Comparison of ENCODE assay signal across 8 cellular contexts in the genomic region with DNA sequence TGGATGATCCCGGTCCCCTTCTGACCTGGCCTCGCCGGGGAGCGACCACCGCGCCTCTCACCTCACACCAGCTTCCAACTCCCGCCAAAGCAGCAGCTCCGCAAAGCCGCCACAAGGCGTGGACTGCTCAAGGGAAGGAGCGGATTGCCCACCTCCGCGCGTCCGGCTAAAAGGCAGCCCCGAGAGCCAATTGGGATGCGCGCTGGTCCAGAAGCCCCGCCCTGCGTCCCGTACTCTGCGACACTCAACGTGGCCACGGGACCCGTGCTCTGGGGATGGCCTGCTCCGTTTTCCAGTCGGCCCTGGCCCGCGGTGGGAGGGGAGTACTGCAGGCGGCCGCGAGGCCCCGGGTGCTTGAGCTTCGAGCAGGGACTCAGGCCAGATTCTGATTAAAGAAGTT. TPM values are rescaled to one million over a fixed set of nuclear protein-coding genes. Genes with fewer than 3 reads are reported as not detected.
DNase-seq lines count a peak whose midpoint lies in the region; ATAC-seq, FAIRE-seq and TF ChIP-seq lines count a peak whose summit lies in the region.
"Not testable (repeated sequence)": the region's sequence is repeated elsewhere in the genome, so short reads cannot be mapped to it uniquely, and the experiment has no call there.
"Had no signal": no experiment of that assay in that cellular context is flagged by ENCODE, and none has a peak within 500 bp of the region (broad histone marks: within the 10 kb centered on the region; RNA-seq: fewer than 3 reads in every experiment).

Gene GPAT2, minus strand, starts transcription at position 125 of the 400 bp plus-strand sequence. CDS start 2,557 bp downstream, outside the sequence.

- H3K27ac Mint-ChIP-seq in activated B cell treated with CpG ODN at 0.5 μM for 24 hours; activated T-helper 1 cell treated with anti-CD3 and anti-CD28 coated beads, Interleukin-12 subunit alpha, Interleukin-12 subunit beta, Interleukin-2, Interleukin-4 antibody, amounts not matched to agents 30 ng/mL and 10 ng/mL and 1 ng/mL, durations not matched to agents 14 hours and 24 hours and 36 hours; natural killer cell: not testable (repeated sequence)

- not testable (repeated sequence) for H3K79me2 ChIP-seq in HCT116 (ENCODE audit: insufficient read depth, low read length); endothelial cell of umbilical vein (ENCODE audit: control insufficient read depth, insufficient read depth, low read length)

- not testable (repeated sequence) for BruUV-seq in HCT116 (replicated peaks; lab: Mats Ljungman, UMichigan); endothelial cell of umbilical vein (replicated peaks; lab: Mats Ljungman, UMichigan)

- dilution Hi-C loops in endothelial cell of umbilical vein (cut with MboI; ENCODE audit: extremely low pct_ligation_motif_present, low sequenced_read_pairs) = not testable (repeated sequence)

- CTCF ChIA-PET in HCT116 (lab: Charles Lee); activated B cell treated with CpG ODN at 0.5 μM for 24 hours (lab: Charles Lee); endothelial cell of umbilical vein (lab: Charles Lee): not testable (repeated sequence)

- H3K9me2 ChIP-seq in HCT116 (ENCODE audit: insufficient read depth) = not testable (repeated sequence)

- not testable (repeated sequence) for H3K27me3 Mint-ChIP-seq in activated B cell treated with CpG ODN at 0.5 μM for 24 hours; activated T-helper 1 cell treated with anti-CD3 and anti-CD28 coated beads, Interleukin-12 subunit alpha, Interleukin-12 subunit beta, Interleukin-2, Interleukin-4 antibody, amounts not matched to agents 30 ng/mL and 10 ng/mL and 1 ng/mL, durations not matched to agents 14 hours and 24 hours and 36 hours (ENCODE audit: insufficient read depth); natural killer cell (ENCODE audit: low read depth in 2 of 2)

- H3K9me3 ChIP-seq in HCT116 (ENCODE audit: control insufficient read depth in 1 of 2, insufficient read depth in 1 of 2, low read depth in 1 of 2, low read length in 2 of 2); endothelial cell of umbilical vein (replicated peaks; ENCODE audit: control insufficient read depth, insufficient read depth, low read length); right cardiac atrium (ENCODE audit: control insufficient read depth, low read length); testis: not testable (repeated sequence)

- not testable (repeated sequence) for H3K27ac ChIP-seq in HCT116 (ENCODE audit: low read depth, low read length); endothelial cell of umbilical vein (ENCODE audit: insufficient read depth, low read depth, low read length); right cardiac atrium (ENCODE audit: low read length); testis

- not testable (repeated sequence) for H3K27me3 ChIP-seq in HCT116 (ENCODE audit: insufficient read depth, low read length); endothelial cell of umbilical vein (ENCODE audit: control insufficient read depth in 2 of 2, insufficient read depth in 2 of 2, low read length in 2 of 2); right cardiac atrium (ENCODE audit: control insufficient read depth, insufficient read depth); testis

- not testable (repeated sequence) for H3K4me3 Mint-ChIP-seq in activated B cell treated with CpG ODN at 0.5 μM for 24 hours; activated T-helper 1 cell treated with anti-CD3 and anti-CD28 coated beads, Interleukin-12 subunit alpha, Interleukin-12 subunit beta, Interleukin-2, Interleukin-4 antibody, amounts not matched to agents 30 ng/mL and 10 ng/mL and 1 ng/mL, durations not matched to agents 14 hours and 24 hours and 36 hours; natural killer cell

- peak; percentile 8 for FAIRE-seq in endothelial cell of umbilical vein (lab: Jason Lieb, UNC)

- not testable (repeated sequence) for H4K20me1 ChIP-seq in HCT116 (ENCODE audit: insufficient read depth); endothelial cell of umbilical vein (replicated peaks; ENCODE audit: control insufficient read depth, extremely low read depth, insufficient read depth, low read length)

- POLR2A ChIA-PET in HCT116 (lab: Charles Lee); activated B cell treated with CpG ODN at 0.5 μM for 24 hours (lab: Charles Lee); endothelial cell of umbilical vein (lab: Charles Lee): not testable (repeated sequence)

- TF ChIP-seq POLR2A in HCT116 (IDR thresholded peaks at IDR 0.05; ENCODE audit: borderline replicate concordance, extremely low read depth, insufficient read depth, insufficient read length); endothelial cell of umbilical vein (IDR thresholded peaks at IDR 0.05; ENCODE audit: low read depth, low read length); testis (IDR thresholded peaks at IDR 0.05): not testable (repeated sequence)

- TF ChIP-seq RAD21 in HCT116 (IDR thresholded peaks at IDR 0.05; ENCODE audit: low read depth) = not testable (repeated sequence)

- DNase-seq in HCT116 (ENCODE audit: low read depth, low spot score); activated B cell treated with CpG ODN at 0.5 μM for 24 hours; activated T-helper 1 cell treated with anti-CD3 and anti-CD28 coated beads, Interleukin-12 subunit alpha, Interleukin-12 subunit beta, Interleukin-2, Interleukin-4 antibody, amounts not matched to agents 30 ng/mL and 10 ng/mL and 1 ng/mL, durations not matched to agents 14 hours and 24 hours and 36 hours (ENCODE audit: low spot score); endothelial cell of umbilical vein (ENCODE audit: low read depth, low spot score); right cardiac atrium; natural killer cell; testis: not testable (repeated sequence)

- H3K4me1 ChIP-seq in HCT116 (ENCODE audit: control insufficient read depth in 1 of 2, insufficient read depth in 2 of 2, low read length in 2 of 2); endothelial cell of umbilical vein (ENCODE audit: control insufficient read depth, extremely low read depth, insufficient read depth, low read length); right cardiac atrium (ENCODE audit: control insufficient read depth, insufficient read depth, low read length); testis: not testable (repeated sequence)

- not testable (repeated sequence) for H3K4me1 Mint-ChIP-seq in activated B cell treated with CpG ODN at 0.5 μM for 24 hours; activated T-helper 1 cell treated with anti-CD3 and anti-CD28 coated beads, Interleukin-12 subunit alpha, Interleukin-12 subunit beta, Interleukin-2, Interleukin-4 antibody, amounts not matched to agents 30 ng/mL and 10 ng/mL and 1 ng/mL, durations not matched to agents 14 hours and 24 hours and 36 hours (ENCODE audit: low read depth); natural killer cell

- H2AFZ ChIP-seq in HCT116 (ENCODE audit: low read depth, low read length, poor library complexity, severe bottlenecking); endothelial cell of umbilical vein (ENCODE audit: low read depth, low read length): not testable (repeated sequence)

- H3K4me2 ChIP-seq in HCT116 (ENCODE audit: low read length); endothelial cell of umbilical vein (ENCODE audit: insufficient read depth, low read length): not testable (repeated sequence)

- RAD21 ChIA-PET in HCT116 (lab: Charles Lee; ENCODE audit: low non-redundant PET in 1 of 2, low total read pairs in 2 of 2, uncharacterized antibody in 2 of 2, unreplicated experiment in 2 of 2) = not testable (repeated sequence)

- intact Hi-C loops in HCT116 (cut with micrococcal nuclease); activated B cell treated with CpG ODN at 0.5 μM for 24 hours (cut with micrococcal nuclease); activated T-helper 1 cell treated with anti-CD3 and anti-CD28 coated beads, Interleukin-12 subunit alpha, Interleukin-12 subunit beta, Interleukin-2, Interleukin-4 antibody, amounts not matched to agents 30 ng/mL and 10 ng/mL and 1 ng/mL, durations not matched to agents 14 hours and 24 hours and 36 hours (cut with micrococcal nuclease); endothelial cell of umbilical vein (cut with micrococcal nuclease); right cardiac atrium (cut with DNase I); natural killer cell (cut with micrococcal nuclease); testis (cut with DNase I; ENCODE audit: low total_unique reads): not testable (repeated sequence)

- not testable (repeated sequence) for H3K9ac ChIP-seq in HCT116 (ENCODE audit: low read length); endothelial cell of umbilical vein (replicated peaks; ENCODE audit: extremely low read depth, insufficient read depth, low read length)

- ATAC-seq in HCT116 = peak; percentile 89
- peak; percentile 42 for ATAC-seq in activated B cell treated with CpG ODN at 0.5 μM for 24 hours (ENCODE audit: low read depth)
- peak; percentile 64 to 65 for ATAC-seq in right cardiac atrium
- peak in 2 of 3 donors; percentile 42 to 75 for ATAC-seq in natural killer cell

- H3K9me3 Mint-ChIP-seq in activated B cell treated with CpG ODN at 0.5 μM for 24 hours; activated T-helper 1 cell treated with anti-CD3 and anti-CD28 coated beads, Interleukin-12 subunit alpha, Interleukin-12 subunit beta, Interleukin-2, Interleukin-4 antibody, amounts not matched to agents 30 ng/mL and 10 ng/mL and 1 ng/mL, durations not matched to agents 14 hours and 24 hours and 36 hours; natural killer cell: not testable (repeated sequence)

- not testable (repeated sequence) for H3K4me3 ChIP-seq in HCT116 (replicated peaks in 1 of 2; ENCODE audit: low read depth in 1 of 2, low read length in 2 of 2); endothelial cell of umbilical vein (replicated peaks in 1 of 3; ENCODE audit: insufficient read depth in 1 of 3, low read depth in 1 of 3, low read length in 3 of 3); right cardiac atrium (ENCODE audit: low read length); testis

- no CpG with 5 or more reads among the region's 34 CpGs for WGBS in right cardiac atrium
- no CpG with 5 or more reads among the region's 34 CpGs for WGBS in testis, 2 donors

- not testable (repeated sequence) for H3K36me3 Mint-ChIP-seq in activated B cell treated with CpG ODN at 0.5 μM for 24 hours (ENCODE audit: low read depth); activated T-helper 1 cell treated with anti-CD3 and anti-CD28 coated beads, Interleukin-12 subunit alpha, Interleukin-12 subunit beta, Interleukin-2, Interleukin-4 antibody, amounts not matched to agents 30 ng/mL and 10 ng/mL and 1 ng/mL, durations not matched to agents 14 hours and 24 hours and 36 hours (ENCODE audit: low read depth); natural killer cell

- not testable (repeated sequence) for H3K36me3 ChIP-seq in HCT116 (ENCODE audit: control insufficient read depth in 1 of 2, insufficient read depth in 2 of 2, low read length in 2 of 2); endothelial cell of umbilical vein (ENCODE audit: control insufficient read depth in 2 of 2, extremely low read depth in 1 of 2, insufficient read depth in 2 of 2, low read length in 2 of 2); testis (ENCODE audit: low read depth, missing control alignments)

- TF ChIP-seq CTCF in HCT116 (IDR thresholded peaks at IDR 0.05 in 2 of 3, conservative IDR thresholded peaks at IDR 0.05 in 1 of 3; ENCODE audit: borderline replicate concordance in 1 of 3, insufficient read depth in 1 of 3, low read depth in 2 of 3, low read length in 2 of 3); activated B cell treated with CpG ODN at 0.5 μM for 24 hours (IDR thresholded peaks at IDR 0.05); endothelial cell of umbilical vein (IDR thresholded peaks at IDR 0.05; ENCODE audit: extremely low read depth in 1 of 2, insufficient read depth in 1 of 2, low read depth in 1 of 2, low read length in 2 of 2); natural killer cell (IDR thresholded peaks at IDR 0.05); testis (IDR thresholded peaks at IDR 0.05): not testable (repeated sequence)

- H3K9me1 ChIP-seq in endothelial cell of umbilical vein (replicated peaks; ENCODE audit: control insufficient read depth, extremely low read depth, insufficient read depth, low read length) = not testable (repeated sequence)

RNA-seq across cellular contexts. Expression of gene GPAT2, which starts in this region (rescaled TPM):
- total RNA-seq in HCT116 (2021; ENCODE audit: unreplicated experiment) = 54.2 TPM
- 32.2 and 38.1 TPM in 2 replicates for polyA plus RNA-seq in HCT116 (2012)
- total RNA-seq in activated B cell treated with CpG ODN at 0.5 μM for 24 hours = 4.5 and 4.9 TPM in 2 replicates
- total RNA-seq in activated T-helper 1 cell treated with anti-CD3 and anti-CD28 coated beads, Interleukin-12 subunit alpha, Interleukin-12 subunit beta, Interleukin-2, Interleukin-4 antibody, amounts not matched to agents 30 ng/mL and 10 ng/mL and 1 ng/mL, durations not matched to agents 14 hours and 24 hours and 36 hours = 18.4 and 18.7 TPM in 2 replicates
- total RNA-seq in endothelial cell of umbilical vein = 6.6 and 14.2 TPM in 2 replicates
- polyA plus RNA-seq in endothelial cell of umbilical vein = 10.3 and 11.1 TPM in 2 replicates
- 8.8 and 8.9 TPM in 2 replicates for polyA plus RNA-seq in endothelial cell of umbilical vein (2011; cell fraction: cytosol; rRNA removed)
- 36.6 TPM in 2 replicates for polyA plus RNA-seq in endothelial cell of umbilical vein (2011; cell fraction: nucleus; rRNA removed)
- 0.55 and 0.62 TPM in 2 replicates for polyA plus RNA-seq in endothelial cell of umbilical vein (2012)
- 8.6 and 8.8 TPM in 2 replicates for polyA minus RNA-seq in endothelial cell of umbilical vein
- polyA minus RNA-seq in endothelial cell of umbilical vein (2011; cell fraction: cytosol; rRNA and poly(A)+ RNA removed) = not detected
- polyA minus RNA-seq in endothelial cell of umbilical vein (2011; cell fraction: nucleus; rRNA and poly(A)+ RNA removed) = 5.4 and 6.4 TPM in 2 replicates
- total RNA-seq in right cardiac atrium = 1 to 10 TPM; 1.7 to 3.1 (median 2.0) TPM
- polyA plus RNA-seq in right cardiac atrium = 1.1 TPM
- total RNA-seq in natural killer cell = 1 to 10 TPM; 2.3 to 6.0 (median 3.8) TPM
- 10 to 100 TPM; 23.5 to 38.9 TPM for total RNA-seq in testis
- 20.5 TPM for polyA plus RNA-seq in testis (ENCODE audit: insufficient read depth, low read depth, low replicate concordance)
- total RNA-seq: NCI-H460 had no signal
